Comparison of ENCODE assay signal across 13 cellular contexts in genomic region chr6:130967502-130968469, GRCh38.
DNase-seq lines count a peak whose midpoint lies in the region; ATAC-seq and TF ChIP-seq lines count a peak whose summit lies in the region.
"Had no signal": no experiment of that assay in that cellular context is flagged by ENCODE, and none has a peak within 500 bp of the region (broad histone marks: within the 10 kb centered on the region; RNA-seq: fewer than 3 reads in every experiment).

No MANE protein-coding gene starts in this region.

- H3K4me3 ChIP-seq in WI38 (ENCODE audit: low read depth, low read length): peak overlapping the region; percentile 61
- peak overlapping the region; percentile 54 for H3K4me3 ChIP-seq in psoas muscle
- H3K4me3 ChIP-seq in testis: no peak overlapping the region
- H3K4me3 ChIP-seq in thyroid gland (replicated peaks in 1 of 3): no peak overlapping the region

- no peaks in the 10 kb centered on the region for H3K27me3 ChIP-seq in psoas muscle (ENCODE audit: insufficient read depth in 3 of 3, low read length in 2 of 3)
- no peaks in the 10 kb centered on the region for H3K27me3 ChIP-seq in testis
- no peaks in the 10 kb centered on the region for H3K27me3 ChIP-seq in thyroid gland

- H3K9me3 ChIP-seq in psoas muscle (no peaks in the 10 kb centered on the region), testis (no peaks in the 10 kb centered on the region), thyroid gland (no peaks in the 10 kb centered on the region)

- no peak for TF ChIP-seq POLR2A in testis (IDR thresholded peaks at IDR 0.05)
- peak in 1 of 2 donors; percentile 26 for TF ChIP-seq POLR2A in thyroid gland (IDR thresholded peaks at IDR 0.05)

- intact Hi-C loops in Right ventricle myocardium superior (cut with DNase I): loop anchor here (5.0 kb wide), 1 partner anchor 65 kb away; no protein-coding TSS in a partner anchor
- intact Hi-C loops in psoas muscle (cut with DNase I): no loop called here
- intact Hi-C loops in testis (cut with DNase I; ENCODE audit: low total_unique reads): no loop called here
- intact Hi-C loops in thyroid gland (cut with DNase I): no loop called here

- ATAC-seq in Right ventricle myocardium superior (ENCODE audit: poor library complexity): peak; percentile 56
- no peak for ATAC-seq in psoas muscle
- ATAC-seq: HCT116 had no signal

- H3K4me1 ChIP-seq in psoas muscle: peaks cover 23% of the 10 kb centered on the region
- peaks cover 6% of the 10 kb centered on the region for H3K4me1 ChIP-seq in testis
- H3K4me1 ChIP-seq in thyroid gland: peaks cover 28 to 34% of the 10 kb centered on the region in 2 donors

- DNase-seq in CD1c-positive myeloid dendritic cell (ENCODE audit: extremely low spot score): peak; percentile 68
- no peak for DNase-seq in Right ventricle myocardium superior
- no peak for DNase-seq in psoas muscle
- DNase-seq in DMS53 treated with DMSO at 0.1 percent for 48 hours (lab: John Stamatoyannopoulos, UW; ENCODE audit: unreplicated experiment): no peak
- no peak for DNase-seq in testis
- DNase-seq in thyroid gland: no peak
- DNase-seq in activated T-cell treated with anti-CD3 and anti-CD28 coated beads, Interleukin-2, amount 50 U/mL, for 48 hours: no peak
- DNase-seq: ACHN; midbrain; NCI-H748 treated with DMSO at 0.1 percent for 48 hours; stimulated activated naive CD4-positive, alpha-beta T cell had no signal

- no peak for TF ChIP-seq CTCF in WI38 (IDR thresholded peaks at IDR 0.05; ENCODE audit: low read depth, low read length)
- no peak for TF ChIP-seq CTCF in psoas muscle (IDR thresholded peaks at IDR 0.05)
- TF ChIP-seq CTCF in testis (IDR thresholded peaks at IDR 0.05): no peak
- no peak for TF ChIP-seq CTCF in thyroid gland (IDR thresholded peaks at IDR 0.05)

- 10 to 19% (median 11%) methylated on average over 8 of the region's 8 CpGs for WGBS in psoas muscle, 3 donors
- 59 to 63% methylated on average over 8 of the region's 8 CpGs for WGBS in testis, 2 donors
- WGBS in thyroid gland, 2 donors: 36 to 51% methylated on average over 8 of the region's 8 CpGs

- H3K27ac ChIP-seq in psoas muscle (peak overlapping the region; percentile 25), testis (no peak overlapping the region), thyroid gland (peak overlapping the region in 1 of 3 donors; percentile 37)

- no peaks in the 10 kb centered on the region for H3K36me3 ChIP-seq in psoas muscle (ENCODE audit: insufficient read depth in 1 of 2, low read depth in 1 of 2)
- H3K36me3 ChIP-seq in testis (ENCODE audit: low read depth, missing control alignments): no peaks in the 10 kb centered on the region
- H3K36me3 ChIP-seq in thyroid gland: no peaks in the 10 kb centered on the region

Comparison
In these comparisons a context has a peak if more than half of its experiments do, and no peak if none do; other contexts are left out.
1. H3K4me3 ChIP-seq: peak in WI38 (single experiment) and psoas muscle (single experiment); none in testis (0 of 2) and thyroid gland (0 of 3).